ENCODE assay signal across 10 cellular contexts in genomic region chr5:142360607-142361120, GRCh38. TPM values are rescaled to one million over a fixed set of nuclear protein-coding genes. Genes with fewer than 3 reads are reported as not detected.
DNase-seq lines count a peak whose midpoint lies in the region; ATAC-seq and TF ChIP-seq lines count a peak whose summit lies in the region.
"Had no signal": no experiment of that assay in that cellular context is flagged by ENCODE, and none has a peak within 500 bp of the region (broad histone marks: within the 10 kb centered on the region; RNA-seq: fewer than 3 reads in every experiment).

No MANE protein-coding gene starts in this region.

- peaks cover 11 to 38% (median 12%) of the 10 kb centered on the region in 3 donors for H3K27me3 Mint-ChIP-seq in naive B cell

- ATAC-seq in naive B cell (ENCODE audit: low read depth in 2 of 2) (no peak), heart right ventricle (no peak)
- no peak for ATAC-seq in stimulated activated effector memory CD8-positive, alpha-beta T cell treated with anti-CD3 and anti-CD28 coated beads, Interleukin-12 subunit alpha, Interleukin-12 subunit beta, amount 100 ng/mL, for 72 hours

- peaks cover 11 to 38% of the 10 kb centered on the region in 2 donors for H3K4me1 ChIP-seq in thyroid gland
- H3K4me1 ChIP-seq in heart right ventricle = peaks cover 7 to 60% (median 37%) of the 10 kb centered on the region in 9 donors

- H3K4me1 Mint-ChIP-seq in naive B cell = peaks cover 49 to 82% (median 60%) of the 10 kb centered on the region in 3 donors
- peaks cover 46% of the 10 kb centered on the region for H3K4me1 Mint-ChIP-seq in stimulated activated effector memory CD8-positive, alpha-beta T cell treated with anti-CD3 and anti-CD28 coated beads, Interleukin-12 subunit alpha, Interleukin-12 subunit beta, amount 100 ng/mL, for 72 hours

- H3K4me3 ChIP-seq in MG63 (no peak overlapping the region), brain microvascular endothelial cell (ENCODE audit: low read depth, low read length) (no peak overlapping the region), thyroid gland (replicated peaks in 1 of 3) (no peak overlapping the region), heart right ventricle (no peak overlapping the region)

- no peak for TF ChIP-seq POLR2A in thyroid gland (IDR thresholded peaks at IDR 0.05)

- whole genome bisulfite sequencing in thyroid gland, 2 donors = 66 to 72% methylated on average over 12 of the region's 12 CpGs
- 69 to 74% methylated on average over 12 of the region's 12 CpGs for WGBS in heart right ventricle, 2 donors

- H3K27ac ChIP-seq in brain microvascular endothelial cell = peak overlapping the region; percentile 61
- H3K27ac ChIP-seq in thyroid gland = no peak overlapping the region
- H3K27ac ChIP-seq in heart right ventricle = no peak overlapping the region

- H3K9me3 ChIP-seq in MG63 = no peaks in the 10 kb centered on the region
- H3K9me3 ChIP-seq in thyroid gland = no peaks in the 10 kb centered on the region
- no peaks in the 10 kb centered on the region for H3K9me3 ChIP-seq in heart right ventricle

- H3K27me3 ChIP-seq in MG63 (no peaks in the 10 kb centered on the region), brain microvascular endothelial cell (replicated peaks) (no peaks in the 10 kb centered on the region), thyroid gland (no peaks in the 10 kb centered on the region), heart right ventricle (peaks cover 0 to 50% (median 0%) of the 10 kb centered on the region in 7 donors)

- DNase-seq in GM04503 (ENCODE audit: low read depth) (peak; percentile 16), MG63 (peak; percentile 64), brain microvascular endothelial cell (peak; percentile 75), naive B cell (no peak), thyroid gland (no peak), heart right ventricle (no peak)
- DNase-seq in stimulated activated effector memory CD8-positive, alpha-beta T cell treated with anti-CD3 and anti-CD28 coated beads, Interleukin-12 subunit alpha, Interleukin-12 subunit beta, amount 100 ng/mL, for 72 hours (ENCODE audit: low spot score in 2 of 2) = no peak
- DNase-seq in NK-92 treated with Interleukin-12 subunit alpha and Interleukin-12 subunit beta, amount 100 ng/mL, for 24 hours (lab: John Stamatoyannopoulos, UW) = no peak
- DNase-seq: immature natural killer cell, NCI-H774 had no signal

- peak overlapping the region in 5 of 6 donors; percentile 11 to 51 (median 41) for H3K27ac Mint-ChIP-seq in naive B cell
- no peak overlapping the region for H3K27ac Mint-ChIP-seq in stimulated activated effector memory CD8-positive, alpha-beta T cell treated with anti-CD3 and anti-CD28 coated beads, Interleukin-12 subunit alpha, Interleukin-12 subunit beta, amount 100 ng/mL, for 72 hours

- intact Hi-C loops in thyroid gland (cut with DNase I) (no loop called here), heart right ventricle (cut with DNase I) (loop anchor here in 1 of 10 donors (5.0 kb wide), 1 partner anchor 67 kb away; no protein-coding TSS in a partner anchor)

- no peaks in the 10 kb centered on the region for H3K36me3 Mint-ChIP-seq in naive B cell
- H3K36me3 Mint-ChIP-seq in stimulated activated effector memory CD8-positive, alpha-beta T cell treated with anti-CD3 and anti-CD28 coated beads, Interleukin-12 subunit alpha, Interleukin-12 subunit beta, amount 100 ng/mL, for 72 hours = peaks cover 17% of the 10 kb centered on the region
- H3K36me3 Mint-ChIP-seq: immature natural killer cell had no signal

- H3K36me3 ChIP-seq in MG63 (no peaks in the 10 kb centered on the region), brain microvascular endothelial cell (replicated peaks) (no peaks in the 10 kb centered on the region), thyroid gland (no peaks in the 10 kb centered on the region), heart right ventricle (no peaks in the 10 kb centered on the region)

- TF ChIP-seq CTCF in brain microvascular endothelial cell (IDR thresholded peaks at IDR 0.05; ENCODE audit: low read depth, low read length, missing control alignments) (peak; percentile 2), thyroid gland (IDR thresholded peaks at IDR 0.05) (no peak), heart right ventricle (IDR thresholded peaks at IDR 0.05) (no peak)

- peaks cover 0 to 1% (median 0%) of the 10 kb centered on the region in 7 donors for H3K9me3 Mint-ChIP-seq in naive B cell
- no peaks in the 10 kb centered on the region for H3K9me3 Mint-ChIP-seq in stimulated activated effector memory CD8-positive, alpha-beta T cell treated with anti-CD3 and anti-CD28 coated beads, Interleukin-12 subunit alpha, Interleukin-12 subunit beta, amount 100 ng/mL, for 72 hours
- H3K9me3 Mint-ChIP-seq: immature natural killer cell had no signal

- peak overlapping the region in 3 of 8 donors; percentile 39 to 55 (median 47) for H3K4me3 Mint-ChIP-seq in naive B cell
- H3K4me3 Mint-ChIP-seq in stimulated activated effector memory CD8-positive, alpha-beta T cell treated with anti-CD3 and anti-CD28 coated beads, Interleukin-12 subunit alpha, Interleukin-12 subunit beta, amount 100 ng/mL, for 72 hours = no peak overlapping the region
- H3K4me3 Mint-ChIP-seq: immature natural killer cell had no signal

- in situ Hi-C loops in brain microvascular endothelial cell (cut with HindIII; ENCODE audit: low pct_ligation_motif_present, low sequenced_read_pairs) = no loop called here

RNA-seq across cellular contexts. Expression of gene SPRY4, which starts 35.8 kb away (rescaled TPM):
- total RNA-seq in MG63 (2014; rRNA removed; shearing (Covaris generic); ENCODE audit: low replicate concordance) = 3.9 and 5.5 TPM in 2 replicates
- polyA plus RNA-seq in naive B cell (ENCODE audit: low read depth in 6 of 6) = not detected
- total RNA-seq in thyroid gland = 10 to 100 TPM; 11.7 to 32.8 (median 18.6) TPM
- 10 to 100 TPM in 5 of 10 donors, 1 to 10 TPM in 5; 7.4 to 13.7 (median 10.1) TPM for total RNA-seq in heart right ventricle
- 1 to 10 TPM; 5.0 to 5.5 TPM for polyA plus RNA-seq in heart right ventricle
- polyA plus RNA-seq: immature natural killer cell had no signal

Comparison
In these comparisons a context has a peak if more than half of its experiments do, and no peak if none do; other contexts are left out.
1. DNase-seq: peak in GM04503 (single experiment), MG63 (single experiment) and brain microvascular endothelial cell (single experiment); none in naive B cell (single experiment), thyroid gland (0 of 2), heart right ventricle (0 of 2), stimulated activated effector memory CD8-positive, alpha-beta T cell treated with anti-CD3 and anti-CD28 coated beads, Interleukin-12 subunit alpha, Interleukin-12 subunit beta, amount 100 ng/mL, for 72 hours (0 of 2) and NK-92 treated with Interleukin-12 subunit alpha and Interleukin-12 subunit beta, amount 100 ng/mL, for 24 hours (single experiment).